ENCODE assay signal across 16 cellular contexts in genomic region chr5:619444-619843, GRCh38.
"Had no signal": no experiment of that assay in that cellular context is flagged by ENCODE, and none has a peak within 500 bp of the region (broad histone marks: within the 10 kb centered on the region; RNA-seq: fewer than 3 reads in every experiment).

No MANE protein-coding gene starts in this region.

- H3K27me3 Mint-ChIP-seq: central memory CD8-positive, alpha-beta T cell had no signal

- FAIRE-seq: endometrium, TTC549, urothelium cell line had no signal

- H3K9me3 ChIP-seq: esophagus muscularis mucosa had no signal

- H3K4me3 Mint-ChIP-seq: activated T-helper 1 cell treated with anti-CD3 and anti-CD28 coated beads, Interleukin-12 subunit alpha, Interleukin-12 subunit beta, Interleukin-2, Interleukin-4 antibody, amounts not matched to agents 30 ng/mL and 10 ng/mL and 1 ng/mL, durations not matched to agents 14 hours and 24 hours and 36 hours; central memory CD8-positive, alpha-beta T cell; nephron; T-helper 1 cell treated with Interleukin-12 subunit alpha and Interleukin-12 subunit beta and Interleukin-4 antibody, amounts not matched to agents 30 μg/mL and 1 μg/mL, for 36 hours had no signal

- H3K27ac Mint-ChIP-seq: activated T-helper 1 cell treated with anti-CD3 and anti-CD28 coated beads, Interleukin-12 subunit alpha, Interleukin-12 subunit beta, Interleukin-2, Interleukin-4 antibody, amounts not matched to agents 30 ng/mL and 10 ng/mL and 1 ng/mL, durations not matched to agents 14 hours and 24 hours and 36 hours; nephron; T-helper 1 cell treated with Interleukin-12 subunit alpha and Interleukin-12 subunit beta and Interleukin-4 antibody, amounts not matched to agents 30 μg/mL and 1 μg/mL, for 36 hours had no signal

- H3K27me3 ChIP-seq: esophagus muscularis mucosa had no signal

- DNase-seq: activated CD4-positive, CD25-positive, alpha-beta regulatory T cell; activated naive CD4-positive, alpha-beta T cell treated with Interleukin-2 at 50 U/mL for 16 hours; dermis blood vessel endothelial cell; glutamatergic neuron; left cardiac atrium; mammary epithelial cell; stimulated activated CD4-positive, alpha-beta T cell treated with anti-CD3 and anti-CD28 coated beads, Interleukin-4, amount 100 ng/mL, for 1 hour; stimulated activated naive CD8-positive, alpha-beta T cell treated with anti-CD3 and anti-CD28 coated beads, Interleukin-15, Interleukin-2, amounts not matched to agents 100 U/mL and 50 U/mL, for 24 hours had no signal

- H3K4me3 ChIP-seq: esophagus muscularis mucosa had no signal

- H3K4me1 ChIP-seq: esophagus muscularis mucosa had no signal

- ATAC-seq: left cardiac atrium; stimulated activated naive CD8-positive, alpha-beta T cell treated with anti-CD3 and anti-CD28 coated beads, Interleukin-15, Interleukin-2, amounts not matched to agents 100 U/mL and 50 U/mL, for 24 hours had no signal

- H3K9me3 Mint-ChIP-seq: activated T-helper 1 cell treated with anti-CD3 and anti-CD28 coated beads, Interleukin-12 subunit alpha, Interleukin-12 subunit beta, Interleukin-2, Interleukin-4 antibody, amounts not matched to agents 30 ng/mL and 10 ng/mL and 1 ng/mL, durations not matched to agents 14 hours and 24 hours and 36 hours; central memory CD8-positive, alpha-beta T cell; T-helper 1 cell treated with Interleukin-12 subunit alpha and Interleukin-12 subunit beta and Interleukin-4 antibody, amounts not matched to agents 30 μg/mL and 1 μg/mL, for 36 hours had no signal

- H3K4me1 Mint-ChIP-seq: nephron had no signal

- H3K27ac ChIP-seq: esophagus muscularis mucosa had no signal
